Comparison of ENCODE assay signal across 24 cellular contexts in the genomic region with DNA sequence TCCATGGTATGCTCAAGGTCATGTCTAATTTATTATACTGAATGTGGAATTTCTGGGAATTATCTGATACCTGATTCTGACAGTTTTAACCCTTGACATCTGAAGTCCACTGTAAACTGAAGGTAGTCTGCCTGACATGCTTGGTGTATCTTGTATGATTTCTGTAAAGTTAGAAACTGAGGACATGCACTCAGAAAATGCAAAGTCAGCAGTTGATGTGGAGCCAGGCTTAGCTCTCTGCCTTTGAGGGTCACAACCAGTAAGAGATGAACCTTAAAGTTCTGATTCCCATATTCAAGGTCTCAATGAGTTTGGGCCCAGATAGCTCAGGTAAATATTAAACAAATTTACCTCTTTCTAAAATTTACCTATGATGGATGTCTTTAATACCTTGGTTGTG. TPM values are rescaled to one million over a fixed set of nuclear protein-coding genes. Genes with fewer than 3 reads are reported as not detected.
DNase-seq lines count a peak whose midpoint lies in the region; ATAC-seq, FAIRE-seq and TF ChIP-seq lines count a peak whose summit lies in the region.
"Had no signal": no experiment of that assay in that cellular context is flagged by ENCODE, and none has a peak within 500 bp of the region (broad histone marks: within the 10 kb centered on the region; RNA-seq: fewer than 3 reads in every experiment).

No MANE protein-coding gene starts in this region.

- no peaks in the 10 kb centered on the region for H3K9me3 ChIP-seq in left lung
- H3K9me3 ChIP-seq: BLaER1, SJCRH30 had no signal

- H3K9me3 Mint-ChIP-seq in activated naive CD4-positive, alpha-beta T cell treated with anti-CD3 and anti-CD28 coated beads, Interleukin-2, amount 50 U/mL, for 24 hours = peaks cover 7% of the 10 kb centered on the region
- peaks cover 10 to 11% of the 10 kb centered on the region in 2 donors for H3K9me3 Mint-ChIP-seq in activated naive CD4-positive, alpha-beta T cell treated with anti-CD3 and anti-CD28 coated beads, Interleukin-2, amount 50 U/mL, for 72 hours
- H3K9me3 Mint-ChIP-seq in activated CD4-positive, alpha-beta memory T cell treated with anti-CD3 and anti-CD28 coated beads, Interleukin-2, amount 10 ng/mL, durations not matched to agents 7 days and 5 days = peaks cover 9% of the 10 kb centered on the region
- H3K9me3 Mint-ChIP-seq: CD8-positive, alpha-beta memory T cell; IgD-negative memory B cell had no signal

- no peaks in the 10 kb centered on the region for H3K27me3 ChIP-seq in left lung
- H3K27me3 ChIP-seq: BLaER1, SJCRH30 had no signal

- H3K36me3 Mint-ChIP-seq in activated naive CD4-positive, alpha-beta T cell treated with anti-CD3 and anti-CD28 coated beads, Interleukin-2, amount 50 U/mL, for 24 hours = no peaks in the 10 kb centered on the region
- peaks cover 0 to 10% of the 10 kb centered on the region in 2 donors for H3K36me3 Mint-ChIP-seq in activated naive CD4-positive, alpha-beta T cell treated with anti-CD3 and anti-CD28 coated beads, Interleukin-2, amount 50 U/mL, for 72 hours
- peaks cover 7% of the 10 kb centered on the region for H3K36me3 Mint-ChIP-seq in activated CD4-positive, alpha-beta memory T cell treated with anti-CD3 and anti-CD28 coated beads, Interleukin-2, amount 10 ng/mL, durations not matched to agents 7 days and 5 days (ENCODE audit: low read depth)
- H3K36me3 Mint-ChIP-seq: CD8-positive, alpha-beta memory T cell had no signal

- POLR2A ChIA-PET in activated CD4-positive, alpha-beta memory T cell treated with anti-CD3 and anti-CD28 coated beads, Interleukin-2, amount 10 ng/mL, durations not matched to agents 7 days and 5 days (lab: Charles Lee) = interaction anchor here (0.8 to 8.8 kb wide), 8 partner anchors 16 to 82 kb away, joined by 3 to 298 read pairs (median 4); partner anchors contain the start of gene CTLA4

- H3K27ac Mint-ChIP-seq in activated naive CD4-positive, alpha-beta T cell treated with anti-CD3 and anti-CD28 coated beads, Interleukin-2, amount 50 U/mL, for 24 hours = peak overlapping the region; percentile 4
- H3K27ac Mint-ChIP-seq in activated naive CD4-positive, alpha-beta T cell treated with anti-CD3 and anti-CD28 coated beads, Interleukin-2, amount 50 U/mL, for 72 hours = no peak overlapping the region
- peak overlapping the region; percentile 48 for H3K27ac Mint-ChIP-seq in activated CD4-positive, alpha-beta memory T cell treated with anti-CD3 and anti-CD28 coated beads, Interleukin-2, amount 10 ng/mL, durations not matched to agents 7 days and 5 days
- H3K27ac Mint-ChIP-seq: CD8-positive, alpha-beta memory T cell; IgD-negative memory B cell had no signal

- DNase-seq in activated naive CD4-positive, alpha-beta T cell treated with anti-CD3 and anti-CD28 coated beads, Interleukin-2, amount 50 U/mL, for 72 hours (ENCODE audit: low spot score in 2 of 2) = no peak
- DNase-seq in GM12891 (ENCODE audit: insufficient read length, low spot score) = no peak
- DNase-seq in activated CD4-positive, alpha-beta memory T cell treated with anti-CD3 and anti-CD28 coated beads, Interleukin-2, amount 10 ng/mL, durations not matched to agents 7 days and 5 days = no peak
- no peak for DNase-seq in NCI-H1436 (lab: John Stamatoyannopoulos, UW)
- no peak for DNase-seq in left lung
- DNase-seq in NAMALWA (ENCODE audit: low spot score) = no peak
- DNase-seq: Calu3; CD8-positive, alpha-beta memory T cell; DMS153; Kasumi-1; NCI-H1417; NCI-H187; NCI-H446 treated with DMSO at 0.1 percent for 48 hours; NCI-H526 treated with DMSO at 0.1 percent for 48 hours; OCI-M1; SJCRH30 had no signal

- intact Hi-C loops in left lung (cut with DNase I) = no loop called here

- FAIRE-seq in GM12891 (lab: Jason Lieb, UNC) = peak; percentile 33
- FAIRE-seq: HTR-8/SVneo, RCC 7860 had no signal

- ATAC-seq in activated naive CD4-positive, alpha-beta T cell treated with anti-CD3 and anti-CD28 coated beads, Interleukin-2, amount 50 U/mL, for 72 hours = no peak
- no peak for ATAC-seq in left lung

- CTCF ChIA-PET in activated CD4-positive, alpha-beta memory T cell treated with anti-CD3 and anti-CD28 coated beads, Interleukin-2, amount 10 ng/mL, durations not matched to agents 7 days and 5 days (lab: Charles Lee) = interaction anchor here (1.4 to 3.3 kb wide), 3 partner anchors 13 to 54 kb away, joined by 4 to 16 read pairs (median 9); partner anchors contain the start of gene CTLA4

- H3K27ac ChIP-seq in left lung = no peak overlapping the region
- H3K27ac ChIP-seq: BLaER1, SJCRH30 had no signal

- no peaks in the 10 kb centered on the region for H3K27me3 Mint-ChIP-seq in activated naive CD4-positive, alpha-beta T cell treated with anti-CD3 and anti-CD28 coated beads, Interleukin-2, amount 50 U/mL, for 24 hours
- no peaks in the 10 kb centered on the region for H3K27me3 Mint-ChIP-seq in activated CD4-positive, alpha-beta memory T cell treated with anti-CD3 and anti-CD28 coated beads, Interleukin-2, amount 10 ng/mL, durations not matched to agents 7 days and 5 days
- H3K27me3 Mint-ChIP-seq: CD8-positive, alpha-beta memory T cell had no signal

- H3K4me3 Mint-ChIP-seq in activated naive CD4-positive, alpha-beta T cell treated with anti-CD3 and anti-CD28 coated beads, Interleukin-2, amount 50 U/mL, for 24 hours = peak overlapping the region; percentile 15
- peak overlapping the region; percentile 14 for H3K4me3 Mint-ChIP-seq in activated CD4-positive, alpha-beta memory T cell treated with anti-CD3 and anti-CD28 coated beads, Interleukin-2, amount 10 ng/mL, durations not matched to agents 7 days and 5 days
- H3K4me3 Mint-ChIP-seq: CD8-positive, alpha-beta memory T cell; IgD-negative memory B cell had no signal

- no peaks in the 10 kb centered on the region for H3K36me3 ChIP-seq in left lung
- H3K36me3 ChIP-seq: BLaER1, SJCRH30 had no signal

- H3K4me1 Mint-ChIP-seq in activated naive CD4-positive, alpha-beta T cell treated with anti-CD3 and anti-CD28 coated beads, Interleukin-2, amount 50 U/mL, for 24 hours = peaks cover 79% of the 10 kb centered on the region
- peaks cover 69% of the 10 kb centered on the region for H3K4me1 Mint-ChIP-seq in activated CD4-positive, alpha-beta memory T cell treated with anti-CD3 and anti-CD28 coated beads, Interleukin-2, amount 10 ng/mL, durations not matched to agents 7 days and 5 days

- no peak for TF ChIP-seq CTCF in left lung (IDR thresholded peaks at IDR 0.05)

- no peaks in the 10 kb centered on the region for H3K4me1 ChIP-seq in left lung
- H3K4me1 ChIP-seq: SJCRH30 had no signal

- H3K4me3 ChIP-seq in left lung = no peak overlapping the region
- H3K4me3 ChIP-seq: BLaER1, SJCRH30 had no signal

- TF ChIP-seq POLR2A in GM12891 (IDR thresholded peaks at IDR 0.05; ENCODE audit: low read depth, low read length) = no peak

TF ChIP-seq in GM12891, 5 proteins besides CTCF, POLR2A, EP300 and RAD21:
- TF ChIP-seq SPI1 (IDR thresholded peaks at IDR 0.05; ENCODE audit: low read depth, low read length) (no peak), TAF1 (IDR thresholded peaks at IDR 0.05; ENCODE audit: low read depth, low read length) (no peak), POLR2AphosphoS5 (IDR thresholded peaks at IDR 0.05; ENCODE audit: low read depth, low read length) (no peak), POU2F2 (IDR thresholded peaks at IDR 0.05; ENCODE audit: low read depth, low read length) (no peak), PAX5 (IDR thresholded peaks at IDR 0.05; ENCODE audit: insufficient read depth, low read length, severe bottlenecking) (no peak)

RNA-seq across cellular contexts. Expression of gene CTLA4, which starts 12.3 kb away (rescaled TPM):
- total RNA-seq in activated naive CD4-positive, alpha-beta T cell treated with anti-CD3 and anti-CD28 coated beads, Interleukin-2, amount 50 U/mL, for 72 hours = 10 to 100 TPM; 55.0 to 61.7 TPM
- polyA plus RNA-seq in GM12891 (2012; ENCODE audit: low read depth, missing spikeins) = not detected
- 100 to 1,000 TPM in 1 of 2 experiments, 10 to 100 TPM in 1; 98.1 to 101 TPM for total RNA-seq in activated CD4-positive, alpha-beta memory T cell treated with anti-CD3 and anti-CD28 coated beads, Interleukin-2, amount 10 ng/mL, durations not matched to agents 7 days and 5 days
- 1 to 10 TPM in 1 of 2 donors, under 1 TPM in 1; 0.70 to 1.4 TPM for total RNA-seq in left lung
- total RNA-seq: Calu3, G401, H4, MCF 10A, SJCRH30 had no signal
- polyA plus RNA-seq: IgD-negative memory B cell had no signal

Comparison
In these comparisons a context has a peak if more than half of its experiments do, and no peak if none do; other contexts are left out.
1. H3K27ac Mint-ChIP-seq: peak in activated naive CD4-positive, alpha-beta T cell treated with anti-CD3 and anti-CD28 coated beads, Interleukin-2, amount 50 U/mL, for 24 hours (single experiment) and activated CD4-positive, alpha-beta memory T cell treated with anti-CD3 and anti-CD28 coated beads, Interleukin-2, amount 10 ng/mL, durations not matched to agents 7 days and 5 days (single experiment); none in activated naive CD4-positive, alpha-beta T cell treated with anti-CD3 and anti-CD28 coated beads, Interleukin-2, amount 50 U/mL, for 72 hours (0 of 2).
2. RNA of gene CTLA4, which starts 12.3 kb away (total RNA-seq): 98.1 to 101 TPM in activated CD4-positive, alpha-beta memory T cell treated with anti-CD3 and anti-CD28 coated beads, Interleukin-2, amount 10 ng/mL, durations not matched to agents 7 days and 5 days and 55.0 to 61.7 TPM in activated naive CD4-positive, alpha-beta T cell treated with anti-CD3 and anti-CD28 coated beads, Interleukin-2, amount 50 U/mL, for 72 hours; 0.70 to 1.4 TPM in left lung; every median in the first group is over 10 times any median in the second.